Comparison of ENCODE assay signal across 19 cellular contexts in genomic region chr15:99359760-99360159, GRCh38.
A peak's percentile ranks its signal among the peaks of the same experiment; 100 is the strongest.
DNase-seq lines count a peak whose midpoint lies in the region; ATAC-seq and TF ChIP-seq lines count a peak whose summit lies in the region.
"Had no signal": no experiment of that assay in that cellular context is flagged by ENCODE, and none has a peak within 500 bp of the region (broad histone marks: within the 10 kb centered on the region; RNA-seq: fewer than 3 reads in every experiment).

No MANE protein-coding gene starts in this region.

- DNase-seq in SKM-1 treated with dmso at 0.1 percent for 144 hours (lab: John Stamatoyannopoulos, UW; ENCODE audit: unreplicated experiment), result peak; percentile 40
- no peak for DNase-seq in SKM-1 (lab: John Stamatoyannopoulos, UW; ENCODE audit: unreplicated experiment)
- peak; percentile 18 for DNase-seq in NB4 (ENCODE audit: low read depth)
- DNase-seq in activated B cell treated with CpG ODN at 0.5 μM for 24 hours, result no peak
- no peak for DNase-seq in activated gamma-delta T cell treated with Interleukin-2 at 50 U/mL for 16 hours
- no peak for DNase-seq in activated naive CD4-positive, alpha-beta T cell treated with anti-CD3 and anti-CD28 coated beads, Interleukin-2, amount 10 ng/mL, durations not matched to agents 7 days and 5 days
- DNase-seq: AML-193, MG63, NCI-H1105 treated with DMSO at 0.1 percent for 48 hours, NCI-H1694, NCI-H2081, NCI-H2171, NCI-H524 treated with DMSO at 0.1 percent for 48 hours, PC-9, RPMI8226, SHP77 had no signal

- intact Hi-C loops in activated B cell treated with CpG ODN at 0.5 μM for 24 hours (cut with micrococcal nuclease), result loop anchor here (5.0 kb wide), 1 partner anchor 37 kb away; no protein-coding TSS in a partner anchor

- ATAC-seq in activated B cell treated with CpG ODN at 0.5 μM for 24 hours (ENCODE audit: low read depth), result no peak
- ATAC-seq in stimulated activated memory B cell treated with anti-CD40 and anti-IgM and Interleukin-4, amounts not matched to agents 10 μg/mL and 1 μg/mL and 100 μg/mL, for 72 hours, result no peak
- no peak for ATAC-seq in GM19035 (IDR thresholded peaks at IDR 0.05; ENCODE audit: unreplicated experiment)

- no peaks in the 10 kb centered on the region for H3K9me3 Mint-ChIP-seq in activated B cell treated with CpG ODN at 0.5 μM for 24 hours
- no peaks in the 10 kb centered on the region for H3K9me3 Mint-ChIP-seq in stimulated activated memory B cell treated with anti-CD40 and anti-IgM and Interleukin-4, amounts not matched to agents 10 μg/mL and 1 μg/mL and 100 μg/mL, for 72 hours
- H3K9me3 Mint-ChIP-seq in activated naive CD4-positive, alpha-beta T cell treated with anti-CD3 and anti-CD28 coated beads, Interleukin-2, amount 10 ng/mL, durations not matched to agents 7 days and 5 days, result no peaks in the 10 kb centered on the region

- POLR2A ChIA-PET in activated B cell treated with CpG ODN at 0.5 μM for 24 hours (lab: Charles Lee), result interaction anchor here (0.5 kb wide), 1 partner anchor 258 kb away, joined by 3 read pairs; no protein-coding TSS in a partner anchor

- H3K36me3 Mint-ChIP-seq in activated B cell treated with CpG ODN at 0.5 μM for 24 hours (ENCODE audit: low read depth), result peaks cover 18% of the 10 kb centered on the region
- peaks cover 15% of the 10 kb centered on the region for H3K36me3 Mint-ChIP-seq in stimulated activated memory B cell treated with anti-CD40 and anti-IgM and Interleukin-4, amounts not matched to agents 10 μg/mL and 1 μg/mL and 100 μg/mL, for 72 hours
- H3K36me3 Mint-ChIP-seq in activated naive CD4-positive, alpha-beta T cell treated with anti-CD3 and anti-CD28 coated beads, Interleukin-2, amount 10 ng/mL, durations not matched to agents 7 days and 5 days, result peaks cover 16% of the 10 kb centered on the region

- TF ChIP-seq CTCF in NB4 (IDR thresholded peaks at IDR 0.05; ENCODE audit: low read depth, low read length) (no peak), activated B cell treated with CpG ODN at 0.5 μM for 24 hours (IDR thresholded peaks at IDR 0.05) (no peak)

- H3K4me1 Mint-ChIP-seq in activated B cell treated with CpG ODN at 0.5 μM for 24 hours, result peaks cover 15% of the 10 kb centered on the region
- peaks cover 11% of the 10 kb centered on the region for H3K4me1 Mint-ChIP-seq in stimulated activated memory B cell treated with anti-CD40 and anti-IgM and Interleukin-4, amounts not matched to agents 10 μg/mL and 1 μg/mL and 100 μg/mL, for 72 hours
- peaks cover 6% of the 10 kb centered on the region for H3K4me1 Mint-ChIP-seq in activated naive CD4-positive, alpha-beta T cell treated with anti-CD3 and anti-CD28 coated beads, Interleukin-2, amount 10 ng/mL, durations not matched to agents 7 days and 5 days

- peak overlapping the region; percentile 0 for H3K27ac Mint-ChIP-seq in activated B cell treated with CpG ODN at 0.5 μM for 24 hours
- H3K27ac Mint-ChIP-seq in stimulated activated memory B cell treated with anti-CD40 and anti-IgM and Interleukin-4, amounts not matched to agents 10 μg/mL and 1 μg/mL and 100 μg/mL, for 72 hours, result peak overlapping the region; percentile 61
- no peak overlapping the region for H3K27ac Mint-ChIP-seq in activated naive CD4-positive, alpha-beta T cell treated with anti-CD3 and anti-CD28 coated beads, Interleukin-2, amount 10 ng/mL, durations not matched to agents 7 days and 5 days
- H3K27ac Mint-ChIP-seq: CD14-positive monocyte had no signal

- TF ChIP-seq POLR2A in NB4 (IDR thresholded peaks at IDR 0.05; ENCODE audit: extremely low read depth, insufficient read length), result no peak

- H3K4me3 Mint-ChIP-seq in activated B cell treated with CpG ODN at 0.5 μM for 24 hours, result no peak overlapping the region
- no peak overlapping the region for H3K4me3 Mint-ChIP-seq in stimulated activated memory B cell treated with anti-CD40 and anti-IgM and Interleukin-4, amounts not matched to agents 10 μg/mL and 1 μg/mL and 100 μg/mL, for 72 hours
- H3K4me3 Mint-ChIP-seq in activated naive CD4-positive, alpha-beta T cell treated with anti-CD3 and anti-CD28 coated beads, Interleukin-2, amount 10 ng/mL, durations not matched to agents 7 days and 5 days, result no peak overlapping the region
- H3K4me3 Mint-ChIP-seq: CD14-positive monocyte had no signal

- no peak overlapping the region for H3K4me3 ChIP-seq in NB4 (ENCODE audit: low read depth, low read length)
- H3K4me3 ChIP-seq: MG63, PC-9 had no signal

- CTCF ChIA-PET in activated B cell treated with CpG ODN at 0.5 μM for 24 hours (lab: Charles Lee), result interaction anchor here (1.3 to 1.9 kb wide), 2 partner anchors 17 to 345 kb away, joined by 3 to 6 read pairs; no protein-coding TSS in a partner anchor
- CTCF ChIA-PET in activated naive CD4-positive, alpha-beta T cell treated with anti-CD3 and anti-CD28 coated beads, Interleukin-2, amount 10 ng/mL, durations not matched to agents 7 days and 5 days (lab: Charles Lee), result no interaction called here

- H3K27me3 Mint-ChIP-seq in activated B cell treated with CpG ODN at 0.5 μM for 24 hours, result no peaks in the 10 kb centered on the region
- no peaks in the 10 kb centered on the region for H3K27me3 Mint-ChIP-seq in stimulated activated memory B cell treated with anti-CD40 and anti-IgM and Interleukin-4, amounts not matched to agents 10 μg/mL and 1 μg/mL and 100 μg/mL, for 72 hours
- no peaks in the 10 kb centered on the region for H3K27me3 Mint-ChIP-seq in activated naive CD4-positive, alpha-beta T cell treated with anti-CD3 and anti-CD28 coated beads, Interleukin-2, amount 10 ng/mL, durations not matched to agents 7 days and 5 days

Comparison
In these comparisons a context has a peak if more than half of its experiments do, and no peak if none do; other contexts are left out.
1. DNase-seq: peak in SKM-1 treated with dmso at 0.1 percent for 144 hours (single experiment) and NB4 (single experiment); none in SKM-1 (single experiment), activated B cell treated with CpG ODN at 0.5 μM for 24 hours (single experiment), activated gamma-delta T cell treated with Interleukin-2 at 50 U/mL for 16 hours (single experiment) and activated naive CD4-positive, alpha-beta T cell treated with anti-CD3 and anti-CD28 coated beads, Interleukin-2, amount 10 ng/mL, durations not matched to agents 7 days and 5 days (single experiment).